In the genomic region with DNA sequence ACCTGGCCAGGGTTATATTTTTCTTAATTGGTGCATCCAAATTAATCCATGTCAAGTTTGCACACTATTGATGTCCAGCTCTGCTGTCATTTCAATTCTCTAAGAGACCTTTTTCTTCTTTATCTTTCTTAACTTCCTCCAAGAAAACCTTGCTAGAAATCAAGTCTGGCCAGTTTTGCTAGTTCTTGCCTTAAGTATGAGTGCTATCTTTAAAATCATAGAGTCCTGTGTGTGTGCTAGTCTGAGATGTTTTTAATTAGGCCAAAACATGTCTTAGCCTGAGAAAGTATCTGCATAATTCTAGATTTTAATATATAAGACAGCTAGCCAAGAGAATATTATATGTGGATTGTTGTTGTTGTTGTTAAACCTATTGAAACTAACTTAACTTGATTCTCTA, we compare ENCODE assay signal across 27 cellular contexts. TPM values are rescaled to one million over a fixed set of nuclear protein-coding genes. Genes with fewer than 3 reads are reported as not detected.
A peak's percentile ranks its signal among the peaks of the same experiment; 100 is the strongest.
DNase-seq lines count a peak whose midpoint lies in the region; ATAC-seq and TF ChIP-seq lines count a peak whose summit lies in the region.
"Had no signal": no experiment of that assay in that cellular context is flagged by ENCODE, and none has a peak within 500 bp of the region (broad histone marks: within the 10 kb centered on the region; RNA-seq: fewer than 3 reads in every experiment).

No MANE protein-coding gene starts in this region.

- intact Hi-C loops in PC-3 (cut with micrococcal nuclease): no loop called here

- POLR2A ChIA-PET in PC-3 (lab: Charles Lee; ENCODE audit: unreplicated experiment): no interaction called here

- no peak overlapping the region for H3K4me3 ChIP-seq in PC-3 (ENCODE audit: low read length)
- H3K4me3 ChIP-seq in iPS-15b (ENCODE audit: low read depth, low read length): no peak overlapping the region
- H3K4me3 ChIP-seq: BLaER1 treated with 17β-estradiol and CSF1 and Interleukin-3, amounts not matched to agents 10 nM and 100 nM; mucosa of descending colon; upper lobe of right lung had no signal

- no peaks in the 10 kb centered on the region for H3K36me3 Mint-ChIP-seq in HFFc6 (ENCODE audit: low read depth)
- no peaks in the 10 kb centered on the region for H3K36me3 Mint-ChIP-seq in stimulated activated effector memory CD8-positive, alpha-beta T cell treated with anti-CD3 and anti-CD28 coated beads, Interleukin-12 subunit alpha, Interleukin-12 subunit beta, amount 100 ng/mL, for 72 hours
- H3K36me3 Mint-ChIP-seq: brain; natural killer cell treated with Interleukin-12 subunit alpha and Interleukin-12 subunit beta and Interleukin-15 and Interleukin-18, amount 100 ng/mL, for 72 hours had no signal

- H3K27ac ChIP-seq in PC-3 (ENCODE audit: low read length): no peak overlapping the region
- H3K27ac ChIP-seq: upper lobe of right lung had no signal

- BruUV-seq in PC-3 (replicated peaks; lab: Mats Ljungman, UMichigan): no TSS peak

- no peaks in the 10 kb centered on the region for H3K9me3 ChIP-seq in PC-3 (ENCODE audit: low read length)
- H3K9me3 ChIP-seq in iPS-15b (ENCODE audit: control insufficient read depth, insufficient read depth, low read length): no peaks in the 10 kb centered on the region
- H3K9me3 ChIP-seq: Caco-2, mucosa of descending colon, upper lobe of right lung had no signal

- H4K20me1 ChIP-seq in PC-3 (ENCODE audit: low read length): no peaks in the 10 kb centered on the region
- H4K20me1 ChIP-seq: BLaER1 treated with 17β-estradiol and CSF1 and Interleukin-3, amounts not matched to agents 10 nM and 100 nM had no signal

- no peak overlapping the region for H3K9ac ChIP-seq in PC-3 (ENCODE audit: low read length)
- peak overlapping the region; percentile 29 for H3K9ac ChIP-seq in iPS-15b (ENCODE audit: low read depth, low read length)

- H3K4me1 Mint-ChIP-seq in HFFc6 (ENCODE audit: low read depth): peaks cover 10% of the 10 kb centered on the region
- H3K4me1 Mint-ChIP-seq in stimulated activated effector memory CD8-positive, alpha-beta T cell treated with anti-CD3 and anti-CD28 coated beads, Interleukin-12 subunit alpha, Interleukin-12 subunit beta, amount 100 ng/mL, for 72 hours: peaks cover 7% of the 10 kb centered on the region
- H3K4me1 Mint-ChIP-seq: brain had no signal

- TF ChIP-seq CTCF in HFFc6 (IDR thresholded peaks at IDR 0.05) (no peak), PC-3 (conservative IDR thresholded peaks at IDR 0.05; ENCODE audit: low read depth, low read length) (no peak)

- H3K4me1 ChIP-seq in PC-3 (ENCODE audit: insufficient read depth, low read length) (no peaks in the 10 kb centered on the region), iPS-15b (ENCODE audit: control insufficient read depth, insufficient read depth, low read length) (peaks cover 18% of the 10 kb centered on the region)

- H2AFZ ChIP-seq in PC-3 (ENCODE audit: low read length): no peak overlapping the region

- H3K9me3 Mint-ChIP-seq in HFFc6: no peaks in the 10 kb centered on the region
- no peaks in the 10 kb centered on the region for H3K9me3 Mint-ChIP-seq in stimulated activated effector memory CD8-positive, alpha-beta T cell treated with anti-CD3 and anti-CD28 coated beads, Interleukin-12 subunit alpha, Interleukin-12 subunit beta, amount 100 ng/mL, for 72 hours
- H3K9me3 Mint-ChIP-seq: activated B cell treated with CpG ODN at 0.5 μM for 24 hours; activated T-cell treated with anti-CD3 and anti-CD28 coated beads, Interleukin-2, amount 50 U/mL, for 72 hours; natural killer cell treated with Interleukin-12 subunit alpha and Interleukin-12 subunit beta and Interleukin-15 and Interleukin-18, amount 100 ng/mL, for 72 hours had no signal

- ATAC-seq in PC-3: no peak
- ATAC-seq in stimulated activated effector memory CD8-positive, alpha-beta T cell treated with anti-CD3 and anti-CD28 coated beads, Interleukin-12 subunit alpha, Interleukin-12 subunit beta, amount 100 ng/mL, for 72 hours: no peak
- ATAC-seq in HG03159 (IDR thresholded peaks at IDR 0.05; ENCODE audit: unreplicated experiment): no peak
- ATAC-seq in HG02870 (IDR thresholded peaks at IDR 0.05; ENCODE audit: unreplicated experiment): no peak
- ATAC-seq: activated T-cell treated with anti-CD3 and anti-CD28 coated beads, Interleukin-2, amount 50 U/mL, for 72 hours; mucosa of descending colon; natural killer cell treated with Interleukin-12 subunit alpha and Interleukin-12 subunit beta and Interleukin-15 and Interleukin-18, amount 100 ng/mL, for 72 hours had no signal

- no peak overlapping the region for H3K4me2 ChIP-seq in PC-3 (ENCODE audit: low read length)

- H3K27me3 ChIP-seq in PC-3 (ENCODE audit: low read length) (no peaks in the 10 kb centered on the region), iPS-15b (ENCODE audit: control insufficient read depth, insufficient read depth, low read length) (no peaks in the 10 kb centered on the region)
- H3K27me3 ChIP-seq: BLaER1 treated with 17β-estradiol and CSF1 and Interleukin-3, amounts not matched to agents 10 nM and 100 nM; upper lobe of right lung had no signal

- CTCF ChIA-PET in PC-3 (lab: Charles Lee): no interaction called here

- H3K4me3 Mint-ChIP-seq in HFFc6: no peak overlapping the region
- H3K4me3 Mint-ChIP-seq in stimulated activated effector memory CD8-positive, alpha-beta T cell treated with anti-CD3 and anti-CD28 coated beads, Interleukin-12 subunit alpha, Interleukin-12 subunit beta, amount 100 ng/mL, for 72 hours: no peak overlapping the region
- H3K4me3 Mint-ChIP-seq: activated B cell treated with CpG ODN at 0.5 μM for 24 hours; activated naive CD4-positive, alpha-beta T cell treated with anti-CD3 and anti-CD28 coated beads for 36 hours; activated T-cell treated with anti-CD3 and anti-CD28 coated beads, Interleukin-2, amount 50 U/mL, for 72 hours; brain; natural killer cell treated with Interleukin-12 subunit alpha and Interleukin-12 subunit beta and Interleukin-15 and Interleukin-18, amount 100 ng/mL, for 72 hours had no signal

- no peak for DNase-seq in HFFc6
- peak; percentile 56 for DNase-seq in PC-3
- DNase-seq in stimulated activated effector memory CD8-positive, alpha-beta T cell treated with anti-CD3 and anti-CD28 coated beads, Interleukin-12 subunit alpha, Interleukin-12 subunit beta, amount 100 ng/mL, for 72 hours (ENCODE audit: low spot score in 2 of 2): no peak
- DNase-seq in NK-92 treated with Interleukin-12 subunit alpha and Interleukin-12 subunit beta, amount 100 ng/mL, for 24 hours (lab: John Stamatoyannopoulos, UW): no peak
- DNase-seq: activated B cell treated with CpG ODN at 0.5 μM for 24 hours; activated naive CD4-positive, alpha-beta T cell treated with anti-CD3 and anti-CD28 coated beads for 36 hours; activated T-cell treated with anti-CD3 and anti-CD28 coated beads, Interleukin-2, amount 50 U/mL, for 72 hours; Caco-2; DMS79 treated with DMSO at 0.1 percent for 48 hours; effector CD4-positive, alpha-beta T cell; erythroblast; glutamatergic neuron; islet precursor cell; mucosa of descending colon; NCI-H2029; retina; small intestine; stimulated activated CD4-positive, alpha-beta T cell treated with anti-CD3 and anti-CD28 coated beads, Interleukin-1b, Interleukin-23, amount 100 ng/mL, for 48 hours; stimulated activated CD8-positive, alpha-beta memory T cell treated with anti-CD3 and anti-CD28 coated beads, Interleukin-4, amount 100 ng/mL, for 48 hours; T1000; upper lobe of right lung had no signal

- H3K9me2 ChIP-seq in PC-3 (replicated peaks; ENCODE audit: low read length): no peaks in the 10 kb centered on the region

- no peaks in the 10 kb centered on the region for H3K36me3 ChIP-seq in PC-3 (ENCODE audit: low read depth, low read length)
- no peaks in the 10 kb centered on the region for H3K36me3 ChIP-seq in iPS-15b (ENCODE audit: control insufficient read depth, insufficient read depth, low read length)
- H3K36me3 ChIP-seq: BLaER1 treated with 17β-estradiol and CSF1 and Interleukin-3, amounts not matched to agents 10 nM and 100 nM; upper lobe of right lung had no signal

- no peaks in the 10 kb centered on the region for H3K79me2 ChIP-seq in PC-3 (ENCODE audit: low read length)

- H3K27me3 Mint-ChIP-seq in HFFc6 (ENCODE audit: insufficient read depth): no peaks in the 10 kb centered on the region
- H3K27me3 Mint-ChIP-seq: activated B cell treated with CpG ODN at 0.5 μM for 24 hours; brain; natural killer cell treated with Interleukin-12 subunit alpha and Interleukin-12 subunit beta and Interleukin-15 and Interleukin-18, amount 100 ng/mL, for 72 hours had no signal

- H3F3A ChIP-seq in PC-3 (ENCODE audit: low read length, unreplicated experiment): no peaks in the 10 kb centered on the region

- H3K27ac Mint-ChIP-seq in HFFc6: peak overlapping the region; percentile 34; the same call in 1 of the 2 replicates
- H3K27ac Mint-ChIP-seq in stimulated activated effector memory CD8-positive, alpha-beta T cell treated with anti-CD3 and anti-CD28 coated beads, Interleukin-12 subunit alpha, Interleukin-12 subunit beta, amount 100 ng/mL, for 72 hours: peak overlapping the region; percentile 71
- H3K27ac Mint-ChIP-seq: activated naive CD4-positive, alpha-beta T cell treated with anti-CD3 and anti-CD28 coated beads for 36 hours; brain had no signal

RNA-seq across cellular contexts. Expression of a gene that starts 56.2 kb away (rescaled TPM):
- 10 to 100 TPM; 24.8 to 30.4 (median 27.7) TPM for total RNA-seq in HFFc6 (2021; fragmentation: NEBNext Ultra II Directional; extraction: Animal tissue kit (Norgen Biotek cat#: 25700))
- 18.6 and 19.9 TPM in 2 replicates for total RNA-seq in PC-3 (2014; rRNA removed)
